Comparison of ENCODE assay signal across 1 cellular context in genomic region chr14:74437654-74438053, GRCh38.
TF ChIP-seq lines count a peak whose summit lies in the region.

No MANE protein-coding gene starts in this region.

TF ChIP-seq in K562, 482 proteins besides CTCF, POLR2A, EP300 and RAD21 (continued from another document):
- TF ChIP-seq, protein P1, sequence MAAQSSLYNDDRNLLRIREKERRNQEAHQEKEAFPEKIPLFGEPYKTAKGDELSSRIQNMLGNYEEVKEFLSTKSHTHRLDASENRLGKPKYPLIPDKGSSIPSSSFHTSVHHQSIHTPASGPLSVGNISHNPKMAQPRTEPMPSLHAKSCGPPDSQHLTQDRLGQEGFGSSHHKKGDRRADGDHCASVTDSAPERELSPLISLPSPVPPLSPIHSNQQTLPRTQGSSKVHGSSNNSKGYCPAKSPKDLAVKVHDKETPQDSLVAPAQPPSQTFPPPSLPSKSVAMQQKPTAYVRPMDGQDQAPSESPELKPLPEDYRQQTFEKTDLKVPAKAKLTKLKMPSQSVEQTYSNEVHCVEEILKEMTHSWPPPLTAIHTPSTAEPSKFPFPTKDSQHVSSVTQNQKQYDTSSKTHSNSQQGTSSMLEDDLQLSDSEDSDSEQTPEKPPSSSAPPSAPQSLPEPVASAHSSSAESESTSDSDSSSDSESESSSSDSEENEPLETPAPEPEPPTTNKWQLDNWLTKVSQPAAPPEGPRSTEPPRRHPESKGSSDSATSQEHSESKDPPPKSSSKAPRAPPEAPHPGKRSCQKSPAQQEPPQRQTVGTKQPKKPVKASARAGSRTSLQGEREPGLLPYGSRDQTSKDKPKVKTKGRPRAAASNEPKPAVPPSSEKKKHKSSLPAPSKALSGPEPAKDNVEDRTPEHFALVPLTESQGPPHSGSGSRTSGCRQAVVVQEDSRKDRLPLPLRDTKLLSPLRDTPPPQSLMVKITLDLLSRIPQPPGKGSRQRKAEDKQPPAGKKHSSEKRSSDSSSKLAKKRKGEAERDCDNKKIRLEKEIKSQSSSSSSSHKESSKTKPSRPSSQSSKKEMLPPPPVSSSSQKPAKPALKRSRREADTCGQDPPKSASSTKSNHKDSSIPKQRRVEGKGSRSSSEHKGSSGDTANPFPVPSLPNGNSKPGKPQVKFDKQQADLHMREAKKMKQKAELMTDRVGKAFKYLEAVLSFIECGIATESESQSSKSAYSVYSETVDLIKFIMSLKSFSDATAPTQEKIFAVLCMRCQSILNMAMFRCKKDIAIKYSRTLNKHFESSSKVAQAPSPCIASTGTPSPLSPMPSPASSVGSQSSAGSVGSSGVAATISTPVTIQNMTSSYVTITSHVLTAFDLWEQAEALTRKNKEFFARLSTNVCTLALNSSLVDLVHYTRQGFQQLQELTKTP (IDR thresholded peaks at IDR 0.05; ENCODE audit: low read depth in 1 of 2, partially characterized antibody in 2 of 2): peak in 1 of 2 experiments; percentile 23
- TF ChIP-seq, protein P2, sequence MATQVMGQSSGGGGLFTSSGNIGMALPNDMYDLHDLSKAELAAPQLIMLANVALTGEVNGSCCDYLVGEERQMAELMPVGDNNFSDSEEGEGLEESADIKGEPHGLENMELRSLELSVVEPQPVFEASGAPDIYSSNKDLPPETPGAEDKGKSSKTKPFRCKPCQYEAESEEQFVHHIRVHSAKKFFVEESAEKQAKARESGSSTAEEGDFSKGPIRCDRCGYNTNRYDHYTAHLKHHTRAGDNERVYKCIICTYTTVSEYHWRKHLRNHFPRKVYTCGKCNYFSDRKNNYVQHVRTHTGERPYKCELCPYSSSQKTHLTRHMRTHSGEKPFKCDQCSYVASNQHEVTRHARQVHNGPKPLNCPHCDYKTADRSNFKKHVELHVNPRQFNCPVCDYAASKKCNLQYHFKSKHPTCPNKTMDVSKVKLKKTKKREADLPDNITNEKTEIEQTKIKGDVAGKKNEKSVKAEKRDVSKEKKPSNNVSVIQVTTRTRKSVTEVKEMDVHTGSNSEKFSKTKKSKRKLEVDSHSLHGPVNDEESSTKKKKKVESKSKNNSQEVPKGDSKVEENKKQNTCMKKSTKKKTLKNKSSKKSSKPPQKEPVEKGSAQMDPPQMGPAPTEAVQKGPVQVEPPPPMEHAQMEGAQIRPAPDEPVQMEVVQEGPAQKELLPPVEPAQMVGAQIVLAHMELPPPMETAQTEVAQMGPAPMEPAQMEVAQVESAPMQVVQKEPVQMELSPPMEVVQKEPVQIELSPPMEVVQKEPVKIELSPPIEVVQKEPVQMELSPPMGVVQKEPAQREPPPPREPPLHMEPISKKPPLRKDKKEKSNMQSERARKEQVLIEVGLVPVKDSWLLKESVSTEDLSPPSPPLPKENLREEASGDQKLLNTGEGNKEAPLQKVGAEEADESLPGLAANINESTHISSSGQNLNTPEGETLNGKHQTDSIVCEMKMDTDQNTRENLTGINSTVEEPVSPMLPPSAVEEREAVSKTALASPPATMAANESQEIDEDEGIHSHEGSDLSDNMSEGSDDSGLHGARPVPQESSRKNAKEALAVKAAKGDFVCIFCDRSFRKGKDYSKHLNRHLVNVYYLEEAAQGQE (CRISPR knock-in tag; IDR thresholded peaks at IDR 0.05; ENCODE audit: low read depth): peak; percentile 80
- TF ChIP-seq TARDBP (IDR thresholded peaks at IDR 0.05) (no peak), MIER1 (IDR thresholded peaks at IDR 0.05; ENCODE audit: low read depth) (peak; percentile 79)
- TF ChIP-seq, protein P3, sequence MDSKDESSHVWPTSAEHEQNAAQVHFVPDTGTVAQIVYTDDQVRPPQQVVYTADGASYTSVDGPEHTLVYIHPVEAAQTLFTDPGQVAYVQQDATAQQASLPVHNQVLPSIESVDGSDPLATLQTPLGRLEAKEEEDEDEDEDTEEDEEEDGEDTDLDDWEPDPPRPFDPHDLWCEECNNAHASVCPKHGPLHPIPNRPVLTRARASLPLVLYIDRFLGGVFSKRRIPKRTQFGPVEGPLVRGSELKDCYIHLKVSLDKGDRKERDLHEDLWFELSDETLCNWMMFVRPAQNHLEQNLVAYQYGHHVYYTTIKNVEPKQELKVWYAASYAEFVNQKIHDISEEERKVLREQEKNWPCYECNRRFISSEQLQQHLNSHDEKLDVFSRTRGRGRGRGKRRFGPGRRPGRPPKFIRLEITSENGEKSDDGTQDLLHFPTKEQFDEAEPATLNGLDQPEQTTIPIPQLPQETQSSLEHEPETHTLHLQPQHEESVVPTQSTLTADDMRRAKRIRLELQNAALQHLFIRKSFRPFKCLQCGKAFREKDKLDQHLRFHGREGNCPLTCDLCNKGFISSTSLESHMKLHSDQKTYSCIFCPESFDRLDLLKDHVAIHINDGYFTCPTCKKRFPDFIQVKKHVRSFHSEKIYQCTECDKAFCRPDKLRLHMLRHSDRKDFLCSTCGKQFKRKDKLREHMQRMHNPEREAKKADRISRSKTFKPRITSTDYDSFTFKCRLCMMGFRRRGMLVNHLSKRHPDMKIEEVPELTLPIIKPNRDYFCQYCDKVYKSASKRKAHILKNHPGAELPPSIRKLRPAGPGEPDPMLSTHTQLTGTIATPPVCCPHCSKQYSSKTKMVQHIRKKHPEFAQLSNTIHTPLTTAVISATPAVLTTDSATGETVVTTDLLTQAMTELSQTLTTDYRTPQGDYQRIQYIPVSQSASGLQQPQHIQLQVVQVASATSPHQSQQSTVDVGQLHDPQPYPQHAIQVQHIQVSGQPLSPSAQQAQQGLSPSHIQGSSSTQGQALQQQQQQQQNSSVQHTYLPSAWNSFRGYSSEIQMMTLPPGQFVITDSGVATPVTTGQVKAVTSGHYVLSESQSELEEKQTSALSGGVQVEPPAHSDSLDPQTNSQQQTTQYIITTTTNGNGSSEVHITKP (IDR thresholded peaks at IDR 0.05; ENCODE audit: partially characterized antibody): no peak
